21 cellular contexts compared by ENCODE assay signal in genomic region chr1:229298420-229298819, GRCh38. TPM values are rescaled to one million over a fixed set of nuclear protein-coding genes. Genes with fewer than 3 reads are reported as not detected.
DNase-seq lines count a peak whose midpoint lies in the region; ATAC-seq, FAIRE-seq and TF ChIP-seq lines count a peak whose summit lies in the region.
"Had no signal": no experiment of that assay in that cellular context is flagged by ENCODE, and none has a peak within 500 bp of the region (broad histone marks: within the 10 kb centered on the region; RNA-seq: fewer than 3 reads in every experiment).

No MANE protein-coding gene starts in this region.

- CTCF ChIA-PET in Caco-2 (lab: Charles Lee), result interaction anchor here (0.6 kb wide), 2 partner anchors 24 to 111 kb away, joined by 3 to 4 read pairs; no protein-coding TSS in a partner anchor
- CTCF ChIA-PET in IMR-90 (lab: Yijun Ruan, JAX), result interaction anchor here (1.3 kb wide), 1 partner anchor 9 kb away, joined by 4 read pairs; no protein-coding TSS in a partner anchor
- CTCF ChIA-PET in HepG2 (lab: Yijun Ruan, JAX; ENCODE audit: low intra/inter-chr PET ratio, low total read pairs), result no interaction called here

- no peak for TF ChIP-seq RAD21 in IMR-90 (IDR thresholded peaks at IDR 0.05; ENCODE audit: low read length)
- TF ChIP-seq RAD21 in HepG2 (CRISPR knock-in tag; IDR thresholded peaks at IDR 0.05), result no peak

- H2BK120ac ChIP-seq in IMR-90 (ENCODE audit: low read depth, low read length), result peak overlapping the region; percentile 74

- no peak overlapping the region for H3K4me3 Mint-ChIP-seq in Caco-2 (ENCODE audit: unreplicated experiment)
- H3K4me3 Mint-ChIP-seq: CD4-positive, alpha-beta memory T cell; HFFc6 had no signal

- peaks cover 40% of the 10 kb centered on the region for H3K4me1 Mint-ChIP-seq in Caco-2 (ENCODE audit: low read depth, unreplicated experiment)

- H2BK20ac ChIP-seq in IMR-90 (ENCODE audit: low read depth, low read length), result peak overlapping the region; percentile 56; the same call in 1 of the 2 replicates

- H3K14ac ChIP-seq in IMR-90 (replicated peaks; ENCODE audit: low read depth, low read length), result no peak overlapping the region

- H3K27me3 ChIP-seq in Caco-2 (replicated peaks; ENCODE audit: control insufficient read depth, insufficient read depth, low read length), result no peaks in the 10 kb centered on the region
- H3K27me3 ChIP-seq in IMR-90 (ENCODE audit: control insufficient read depth, insufficient read depth, low read length), result no peaks in the 10 kb centered on the region
- no peaks in the 10 kb centered on the region for H3K27me3 ChIP-seq in HepG2 (ENCODE audit: control insufficient read depth in 1 of 2, insufficient read depth in 2 of 2, low read length in 2 of 2)

- no peaks in the 10 kb centered on the region for H3K27me3 Mint-ChIP-seq in Caco-2 (ENCODE audit: insufficient read depth, unreplicated experiment)
- H3K27me3 Mint-ChIP-seq: CD4-positive, alpha-beta memory T cell had no signal

- H3K9me1 ChIP-seq in IMR-90 (ENCODE audit: insufficient read depth, low read length), result peaks cover 31% of the 10 kb centered on the region

- peak overlapping the region; percentile 94 for H3K18ac ChIP-seq in IMR-90 (ENCODE audit: low read depth, low read length)

- no peak overlapping the region for H2AK9ac ChIP-seq in IMR-90 (replicated peaks; ENCODE audit: low read depth, low read length, poor library complexity)

- TF ChIP-seq EP300 in HepG2 (IDR thresholded peaks at IDR 0.05; ENCODE audit: low read depth in 2 of 2, low read length in 2 of 2), result peak in 1 of 2 experiments; percentile 46; a peak in 1 of 4 replicates
- TF ChIP-seq EP300 in HepG2 (CRISPR knock-in tag; IDR thresholded peaks at IDR 0.05; ENCODE audit: borderline replicate concordance), result no peak

- H3K79me2 ChIP-seq in HepG2 (ENCODE audit: insufficient read depth, low read length), result peaks cover 2% of the 10 kb centered on the region

- ATAC-seq in IMR-90 (ENCODE audit: low read depth) (peak; percentile 57), HepG2 (peak; percentile 36), GM18505 (IDR thresholded peaks at IDR 0.05; ENCODE audit: unreplicated experiment) (no peak)
- ATAC-seq: A549 had no signal

- H3K9me3 Mint-ChIP-seq in Caco-2 (ENCODE audit: unreplicated experiment), result no peaks in the 10 kb centered on the region
- H3K9me3 Mint-ChIP-seq: HFFc6 had no signal

- TF ChIP-seq POLR2A in IMR-90 (IDR thresholded peaks at IDR 0.05; ENCODE audit: low read depth, low read length) (no peak), HepG2 (IDR thresholded peaks at IDR 0.05; ENCODE audit: insufficient read depth in 1 of 2, low read depth in 2 of 2, low read length in 2 of 2) (no peak), GM18505 (IDR thresholded peaks at IDR 0.05; ENCODE audit: borderline replicate concordance, extremely low read depth, insufficient read depth, insufficient read length) (no peak)

- H3K56ac ChIP-seq in IMR-90 (ENCODE audit: extremely low read depth, insufficient read depth, low read length), result no peak overlapping the region; the same call in 1 of the 2 replicates

- H3K4ac ChIP-seq in IMR-90 (ENCODE audit: low read depth, low read length), result peak overlapping the region; percentile 37; the same call in 1 of the 2 replicates

- peak overlapping the region; percentile 71 for H4K91ac ChIP-seq in IMR-90 (ENCODE audit: insufficient read depth, low read depth, low read length)

- H3K79me1 ChIP-seq in IMR-90 (ENCODE audit: low read depth in 1 of 2, low read length in 2 of 2), result peaks cover 14 to 45% of the 10 kb centered on the region in 2 experiments; a peak in 3 of 4 replicates

- H3K23ac ChIP-seq in IMR-90 (ENCODE audit: low read depth, low read length), result no peak overlapping the region

- H2AFZ ChIP-seq in IMR-90 (replicated peaks; ENCODE audit: low read length, poor library complexity) (no peak overlapping the region), HepG2 (ENCODE audit: low read length) (no peak overlapping the region)

- peaks cover 59% of the 10 kb centered on the region for H3K36me3 Mint-ChIP-seq in Caco-2 (ENCODE audit: insufficient read depth, unreplicated experiment)

- POLR2A ChIA-PET in Caco-2 (lab: Charles Lee) (interaction anchor here (1.0 kb wide), 1 partner anchor 28 kb away, joined by 5 read pairs; the partner anchor contains the start of gene RAB4A), IMR-90 (lab: Charles Lee; ENCODE audit: unreplicated experiment) (no interaction called here), HepG2 (lab: Yijun Ruan, JAX) (interaction anchor here (0.7 to 2.2 kb wide), 6 partner anchors 20 to 210 kb away, joined by 3 to 39 read pairs (median 6); partner anchors contain the start of genes NUP133 and RAB4A)

- H3K27ac ChIP-seq in IMR-90 (ENCODE audit: insufficient read depth, low read length) (peak overlapping the region; percentile 92), HepG2 (ENCODE audit: extremely low read length, insufficient read depth, low read length) (peak overlapping the region; percentile 91)
- H3K27ac ChIP-seq: A549 had no signal

- H3K4me1 ChIP-seq in Caco-2 (peaks cover 49% of the 10 kb centered on the region), IMR-90 (ENCODE audit: control insufficient read depth, insufficient read depth, low read length) (peaks cover 19% of the 10 kb centered on the region), HepG2 (ENCODE audit: insufficient read depth, low read length) (peaks cover 53% of the 10 kb centered on the region)
- H3K4me1 ChIP-seq: A549, HAP-1 had no signal

- TF ChIP-seq CTCF in Caco-2 (IDR thresholded peaks at IDR 0.05; ENCODE audit: insufficient read depth in 1 of 2, low read depth in 1 of 2, low read length in 1 of 2, severe bottlenecking in 1 of 2, unreplicated experiment in 1 of 2) (no peak), IMR-90 (conservative IDR thresholded peaks at IDR 0.05; ENCODE audit: low read depth, low read length) (no peak), HepG2 (CRISPR knock-in tag; IDR thresholded peaks at IDR 0.05) (no peak)

- H3K4me3 ChIP-seq in Caco-2 (ENCODE audit: low read depth, low read length) (no peak overlapping the region), IMR-90 (ENCODE audit: insufficient read depth, low read depth, low read length) (no peak overlapping the region), HepG2 (replicated peaks in 1 of 3; ENCODE audit: insufficient read depth in 1 of 3, low read depth in 2 of 3, low read length in 3 of 3) (no peak overlapping the region)
- H3K4me3 ChIP-seq: A549, HAP-1 had no signal

- H3K4me2 ChIP-seq in IMR-90 (ENCODE audit: low read depth, low read length) (no peak overlapping the region), HepG2 (ENCODE audit: low read depth, low read length) (peak overlapping the region; percentile 36)
- H3K4me2 ChIP-seq: A549 had no signal

- no peak for DNase-seq in Caco-2
- no peak for DNase-seq in IMR-90
- peak; percentile 56 for DNase-seq in HepG2 (ENCODE audit: low spot score)
- DNase-seq in AML-193 (lab: John Stamatoyannopoulos, UW), result no peak
- DNase-seq in pons (ENCODE audit: low spot score), result no peak
- DNase-seq: 8988T; ACHN; C1 segment of cervical spinal cord; CD4-positive, alpha-beta memory T cell; COR-L47; DMS 273 treated with DMSO at 0.1 percent for 48 hours; DMS79; EL; GF-D8; GOT3; HFFc6 had no signal

- peak overlapping the region in 1 of 2 experiments; percentile 10; a peak in 1 of 4 replicates for H4K8ac ChIP-seq in IMR-90 (ENCODE audit: low read depth in 2 of 2, low read length in 2 of 2)

- dilution Hi-C loops in IMR-90 (cut with HindIII; ENCODE audit: low sequenced_read_pairs, unreplicated experiment), result no loop called here

- H3K27ac Mint-ChIP-seq in Caco-2 (ENCODE audit: unreplicated experiment), result peak overlapping the region; percentile 26
- H3K27ac Mint-ChIP-seq: CD4-positive, alpha-beta memory T cell; HFFc6 had no signal

- H4K20me1 ChIP-seq in IMR-90 (ENCODE audit: insufficient read depth, low read length) (0 out of 2 replicates have a peak, but pooled peaks cover 3% of the 10 kb centered on the region), HepG2 (ENCODE audit: insufficient read depth, low read length) (no peaks in the 10 kb centered on the region)

- H2BK5ac ChIP-seq in IMR-90 (ENCODE audit: low read depth, low read length, poor library complexity, severe bottlenecking), result peak overlapping the region; percentile 86

- H4K5ac ChIP-seq in IMR-90 (ENCODE audit: low read depth, low read length), result peak overlapping the region; percentile 81

- FAIRE-seq in HepG2 (lab: Jason Lieb, UNC), result peak; percentile 59
- FAIRE-seq: A549, GM12891, H54 had no signal

- H2AK5ac ChIP-seq in IMR-90 (ENCODE audit: low read depth, low read length), result peak overlapping the region; percentile 56; the same call in 1 of the 2 replicates

- in situ Hi-C loops in IMR-90 (cut with MboI; ENCODE audit: low sequenced_read_pairs) (no loop called here), HepG2 (cut with HindIII; ENCODE audit: extremely low pct_ligation_motif_present, low pct_unique_long_range_greater_than_20kb) (no loop called here)

- H3K9ac ChIP-seq in IMR-90 (ENCODE audit: low read depth, low read length) (peak overlapping the region; percentile 42; the same call in 1 of the 2 replicates), HepG2 (ENCODE audit: insufficient read depth, low read depth, low read length) (peak overlapping the region; percentile 31)

- H2BK15ac ChIP-seq in IMR-90 (ENCODE audit: low read depth, low read length), result peak overlapping the region; percentile 74; the same call in 1 of the 3 replicates

- H3K9me3 ChIP-seq in Caco-2 (no peaks in the 10 kb centered on the region), IMR-90 (ENCODE audit: control insufficient read depth, insufficient read depth, low read length) (no peaks in the 10 kb centered on the region), HepG2 (ENCODE audit: low read length) (no peaks in the 10 kb centered on the region)
- H3K9me3 ChIP-seq: A549, HAP-1 had no signal

- intact Hi-C loops in Caco-2 (cut with micrococcal nuclease; ENCODE audit: unreplicated experiment), result loop anchor here (2.0 kb wide), 1 partner anchor 44 kb away; the partner anchor contains the start of gene CCSAP
- intact Hi-C loops in IMR-90 (cut with micrococcal nuclease), result no loop called here
- intact Hi-C loops in HepG2 (cut with micrococcal nuclease; ENCODE audit: unreplicated experiment), result loop anchor here (2.0 kb wide), 1 partner anchor 24 kb away; no protein-coding TSS in a partner anchor

- H3K36me3 ChIP-seq in Caco-2 (ENCODE audit: control insufficient read depth, insufficient read depth, low read length) (peaks cover 10% of the 10 kb centered on the region), IMR-90 (ENCODE audit: control insufficient read depth, insufficient read depth, low read length) (peaks cover 30% of the 10 kb centered on the region), HepG2 (replicated peaks in 1 of 2; ENCODE audit: control insufficient read depth in 1 of 2, insufficient read depth in 2 of 2, low read length in 2 of 2) (peaks cover 20 to 41% of the 10 kb centered on the region in 2 experiments)

- BruUV-seq in Caco-2 (replicated peaks; lab: Mats Ljungman, UMichigan), result no TSS peak
- BruUV-seq in IMR-90 (replicated peaks; lab: Mats Ljungman, UMichigan), result no TSS peak
- BruUV-seq in HepG2 (replicated peaks; lab: Mats Ljungman, UMichigan), result no TSS peak

RNA-seq across cellular contexts. Expression of gene RAB4A, which starts 27.5 kb away (rescaled TPM):
- total RNA-seq in Caco-2 (2022) (98.9 and 111 TPM in 2 replicates), IMR-90 (2012; rRNA removed) (26.2 and 33.3 TPM in 2 replicates), HepG2 (2016; rRNA removed; fragmentation: Illumina TruSeq; extraction: Trizol) (76.6 and 80.1 TPM in 2 replicates)
- polyA plus RNA-seq in IMR-90 (2012; rRNA removed) (23.9 and 25.6 TPM in 2 replicates), HepG2 (2011; rRNA removed) (41.6 and 56.0 TPM in 2 replicates)
- 24.6 and 26.8 TPM in 2 replicates for polyA plus RNA-seq in IMR-90 (2012; cell fraction: cytosol; rRNA removed)
- 9.4 and 14.7 TPM in 2 replicates for polyA plus RNA-seq in IMR-90 (2012; cell fraction: nucleus; rRNA removed; ENCODE audit: low replicate concordance)
- total RNA-seq in HepG2 (2016; cell fraction: cytosol; rRNA removed; fragmentation: Illumina TruSeq; extraction: Trizol; ENCODE audit: low read depth), result 135 and 139 TPM in 2 replicates
- 71.2 and 81.9 TPM in 2 replicates for total RNA-seq in HepG2 (2016; cell fraction: insoluble cytoplasmic fraction; rRNA removed; fragmentation: Illumina TruSeq; extraction: Trizol)
- total RNA-seq in HepG2 (2016; cell fraction: membrane; rRNA removed; fragmentation: Illumina TruSeq; extraction: Trizol), result 213 and 217 TPM in 2 replicates
- 41.7 and 48.3 TPM in 2 replicates for total RNA-seq in HepG2 (2016; cell fraction: nucleus; rRNA removed; fragmentation: Illumina TruSeq; extraction: Trizol)
- 53.2 and 57.4 TPM in 2 replicates for polyA plus RNA-seq in HepG2 (2011; cell fraction: cytosol; rRNA removed)
- 15.9 and 18.4 TPM in 2 replicates for polyA plus RNA-seq in HepG2 (2011; cell fraction: nucleus; rRNA removed)
- 71.3 and 87.6 TPM in 2 replicates for polyA plus RNA-seq in HepG2 (2012)
- 296 and 305 TPM in 2 replicates for polyA plus RNA-seq in HepG2 (2016; cell fraction: cytosol; fragmentation: Illumina TruSeq; extraction: Trizol; ENCODE audit: low read depth)
- polyA plus RNA-seq in HepG2 (2016; cell fraction: insoluble cytoplasmic fraction; fragmentation: Illumina TruSeq; extraction: Trizol; ENCODE audit: low read depth), result 113 and 114 TPM in 2 replicates
- 280 and 289 TPM in 2 replicates for polyA plus RNA-seq in HepG2 (2016; cell fraction: membrane; fragmentation: Illumina TruSeq; extraction: Trizol; ENCODE audit: low read depth)
- polyA plus RNA-seq in HepG2 (2016; cell fraction: nucleus; fragmentation: Illumina TruSeq; extraction: Trizol; ENCODE audit: insufficient read depth, low read depth), result 77.5 and 84.8 TPM in 2 replicates
- polyA minus RNA-seq in HepG2 (2011; rRNA and poly(A)+ RNA removed; ENCODE audit: low replicate concordance), result 3.1 and 9.3 TPM in 2 replicates
- polyA minus RNA-seq in HepG2 (2011; cell fraction: cytosol; rRNA and poly(A)+ RNA removed), result 17.1 and 18.2 TPM in 2 replicates
- 41.3 and 46.1 TPM in 2 replicates for polyA minus RNA-seq in HepG2 (2011; cell fraction: nucleus; rRNA and poly(A)+ RNA removed)

RNA-seq across cellular contexts. Expression of gene CCSAP, which starts 44.4 kb away (rescaled TPM):
- total RNA-seq in Caco-2 (2022), result 11.3 and 11.5 TPM in 2 replicates
- total RNA-seq in IMR-90 (2012; rRNA removed), result 3.8 and 9.7 TPM in 2 replicates
- 1.8 and 2.3 TPM in 2 replicates for polyA plus RNA-seq in IMR-90 (2012; rRNA removed)
- polyA plus RNA-seq in IMR-90 (2012; cell fraction: cytosol; rRNA removed), result 0.31 and 0.35 TPM in 2 replicates
- polyA plus RNA-seq in IMR-90 (2012; cell fraction: nucleus; rRNA removed; ENCODE audit: low replicate concordance), result 0.41 and 2.7 TPM in 2 replicates
- 9.0 and 10.0 TPM in 2 replicates for total RNA-seq in HepG2 (2016; rRNA removed; fragmentation: Illumina TruSeq; extraction: Trizol)
- total RNA-seq in HepG2 (2016; cell fraction: cytosol; rRNA removed; fragmentation: Illumina TruSeq; extraction: Trizol; ENCODE audit: low read depth), result 1.1 and 1.4 TPM in 2 replicates
- 9.1 and 10.6 TPM in 2 replicates for total RNA-seq in HepG2 (2016; cell fraction: insoluble cytoplasmic fraction; rRNA removed; fragmentation: Illumina TruSeq; extraction: Trizol)
- 5.1 and 6.2 TPM in 2 replicates for total RNA-seq in HepG2 (2016; cell fraction: membrane; rRNA removed; fragmentation: Illumina TruSeq; extraction: Trizol)
- total RNA-seq in HepG2 (2016; cell fraction: nucleus; rRNA removed; fragmentation: Illumina TruSeq; extraction: Trizol), result 8.2 and 9.2 TPM in 2 replicates
- polyA plus RNA-seq in HepG2 (2011; rRNA removed), result 3.1 and 3.7 TPM in 2 replicates
- polyA plus RNA-seq in HepG2 (2011; cell fraction: cytosol; rRNA removed), result 1.8 and 2.8 TPM in 2 replicates
- 4.2 TPM in 2 replicates for polyA plus RNA-seq in HepG2 (2011; cell fraction: nucleus; rRNA removed)
- polyA plus RNA-seq in HepG2 (2012), result 3.8 and 4.7 TPM in 2 replicates
- 0.62 and 0.77 TPM in 2 replicates for polyA plus RNA-seq in HepG2 (2016; cell fraction: cytosol; fragmentation: Illumina TruSeq; extraction: Trizol; ENCODE audit: low read depth)
- 8.6 TPM in 2 replicates for polyA plus RNA-seq in HepG2 (2016; cell fraction: insoluble cytoplasmic fraction; fragmentation: Illumina TruSeq; extraction: Trizol; ENCODE audit: low read depth)
- 2.5 TPM in 2 replicates for polyA plus RNA-seq in HepG2 (2016; cell fraction: membrane; fragmentation: Illumina TruSeq; extraction: Trizol; ENCODE audit: low read depth)
- polyA plus RNA-seq in HepG2 (2016; cell fraction: nucleus; fragmentation: Illumina TruSeq; extraction: Trizol; ENCODE audit: insufficient read depth, low read depth), result 11.2 and 11.4 TPM in 2 replicates
- 3.9 and 4.7 TPM in 2 replicates for polyA minus RNA-seq in HepG2 (2011; rRNA and poly(A)+ RNA removed; ENCODE audit: low replicate concordance)
- polyA minus RNA-seq in HepG2 (2011; cell fraction: cytosol; rRNA and poly(A)+ RNA removed), result 5.4 and 5.9 TPM in 2 replicates
- 8.7 and 9.3 TPM in 2 replicates for polyA minus RNA-seq in HepG2 (2011; cell fraction: nucleus; rRNA and poly(A)+ RNA removed)
